8 cellular contexts compared by ENCODE assay signal in the genomic region with DNA sequence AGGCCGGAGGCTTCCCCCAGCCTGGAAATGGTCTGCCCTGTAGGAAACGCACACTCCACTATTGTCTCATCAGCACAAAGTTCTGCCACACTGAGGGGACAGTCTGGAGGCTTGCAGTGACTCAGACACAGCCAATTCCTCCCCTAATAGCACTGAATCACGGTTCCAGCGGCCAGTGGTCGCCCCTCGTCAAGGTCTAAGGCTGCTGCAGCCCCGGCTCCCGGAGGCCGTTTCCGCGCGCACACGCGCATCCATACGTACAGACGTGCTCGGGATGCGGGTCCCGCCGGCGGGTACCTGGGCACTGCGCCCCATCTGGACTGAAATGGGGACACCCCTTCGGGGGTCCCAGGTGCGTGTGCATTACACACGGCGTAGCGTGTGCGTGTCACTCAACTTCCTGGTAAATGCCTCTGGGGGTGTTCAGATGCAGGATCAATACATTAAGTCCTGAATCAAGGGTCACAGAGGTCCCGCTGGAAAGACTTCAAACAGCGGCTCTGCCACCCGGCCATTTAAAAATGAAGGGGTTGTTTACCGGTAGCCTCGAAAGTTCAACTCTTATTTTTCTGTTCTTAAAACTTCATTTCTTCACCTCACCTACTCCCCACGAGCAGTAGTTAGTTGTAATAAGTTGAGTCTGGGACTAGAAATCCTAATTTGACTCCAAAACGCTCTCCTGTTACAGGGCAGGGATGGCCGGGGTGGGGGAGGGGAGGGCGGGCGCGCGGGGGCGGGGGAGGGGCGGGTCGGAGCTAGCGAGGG. TPM values are rescaled to one million over a fixed set of nuclear protein-coding genes. Genes with fewer than 3 reads are reported as not detected.
DNase-seq lines count a peak whose midpoint lies in the region; ATAC-seq, FAIRE-seq and TF ChIP-seq lines count a peak whose summit lies in the region.

No MANE protein-coding gene starts in this region.

- no CpG with 5 or more reads among the region's 44 CpGs for WGBS in H9 (ENCODE audit: extremely low coverage, insufficient read length, low lambda C conversion rate)

- H3K18ac ChIP-seq in H9 (ENCODE audit: insufficient read length, low read depth, low read length): peak overlapping the region; percentile 97

- no peak overlapping the region for H3K27ac ChIP-seq in H9 (ENCODE audit: insufficient read length, low read depth, low read length)
- peak overlapping the region; percentile 51 to 67 for H3K27ac ChIP-seq in kidney (ENCODE audit: low read depth in 2 of 2, low read length in 2 of 2)

- peak overlapping the region; percentile 83 for H3K4me3 Mint-ChIP-seq in Caco-2 (ENCODE audit: unreplicated experiment)
- peak overlapping the region; percentile 86 to 96 for H3K4me3 Mint-ChIP-seq in H9
- peak overlapping the region; percentile 73 for H3K4me3 Mint-ChIP-seq in MCF 10A (ENCODE audit: unreplicated experiment)

- peak overlapping the region; percentile 63 for H3K4me3 ChIP-seq in Caco-2 (ENCODE audit: low read depth, low read length)
- H3K4me3 ChIP-seq in kidney (ENCODE audit: low read length in 2 of 2): peak overlapping the region; percentile 77 to 88

- peak overlapping the region; percentile 79 for H2BK120ac ChIP-seq in H9 (ENCODE audit: low read depth, low read length, poor library complexity, severe bottlenecking)

- H3K79me1 ChIP-seq in H9 (ENCODE audit: insufficient read depth, low read depth, low read length, poor library complexity, severe bottlenecking): no peaks in the 10 kb centered on the region

- TF ChIP-seq CTCF in Caco-2 (IDR thresholded peaks at IDR 0.05; ENCODE audit: insufficient read depth in 1 of 2, low read depth in 1 of 2, low read length in 1 of 2, severe bottlenecking in 1 of 2, unreplicated experiment in 1 of 2) (no peak), H9 (conservative IDR thresholded peaks at IDR 0.05) (no peak; the same call in 2 of the 3 replicates), MCF 10A (IDR thresholded peaks at IDR 0.05; ENCODE audit: unreplicated experiment) (no peak), kidney (IDR thresholded peaks at IDR 0.05; ENCODE audit: borderline replicate concordance, extremely low read depth, insufficient read depth) (no peak), GM10248 (IDR thresholded peaks at IDR 0.05; ENCODE audit: control extremely low read depth, extremely low read depth, low read depth, missing control alignments) (no peak)

- H3K56ac ChIP-seq in H9 (ENCODE audit: insufficient read length, low read depth, low read length): no peak overlapping the region

- no peaks in the 10 kb centered on the region for H3K9me3 Mint-ChIP-seq in Caco-2 (ENCODE audit: unreplicated experiment)
- H3K9me3 Mint-ChIP-seq in H9: peaks cover 0 to 2% of the 10 kb centered on the region in 2 experiments; a peak in 2 of 5 replicates
- no peaks in the 10 kb centered on the region for H3K9me3 Mint-ChIP-seq in MCF 10A (ENCODE audit: unreplicated experiment)

- peak overlapping the region; percentile 93 for H3K4me2 ChIP-seq in H9 (ENCODE audit: insufficient read depth, insufficient read length, low read length)

- intact Hi-C loops in Caco-2 (cut with micrococcal nuclease; ENCODE audit: unreplicated experiment): loop anchor here (2.0 kb wide), 1 partner anchor 69 kb away; no protein-coding TSS in a partner anchor
- intact Hi-C loops in MCF 10A (cut with micrococcal nuclease): no loop called here
- intact Hi-C loops in kidney (cut with DNase I): no loop called here

- no peak overlapping the region for H2AK5ac ChIP-seq in H9 (ENCODE audit: insufficient read length, low read length)

- no peak overlapping the region for H4K5ac ChIP-seq in H9 (ENCODE audit: insufficient read length, low read depth, low read length)

- no peaks in the 10 kb centered on the region for H3K4me1 Mint-ChIP-seq in Caco-2 (ENCODE audit: low read depth, unreplicated experiment)
- peaks cover 19 to 29% of the 10 kb centered on the region in 2 experiments for H3K4me1 Mint-ChIP-seq in H9
- peaks cover 3% of the 10 kb centered on the region for H3K4me1 Mint-ChIP-seq in MCF 10A (ENCODE audit: insufficient read depth, unreplicated experiment)

- POLR2A ChIA-PET in Caco-2 (lab: Charles Lee): no interaction called here
- POLR2A ChIA-PET in MCF 10A (lab: Yijun Ruan, JAX): interaction anchor here (1.2 to 3.9 kb wide), 4 partner anchors 46 to 125 kb away, joined by 4 to 62 read pairs (median 7); no protein-coding TSS in a partner anchor
- POLR2A ChIA-PET in GM10248 (lab: Yijun Ruan, JAX): no interaction called here

- H4K20me1 ChIP-seq in H9 (ENCODE audit: control insufficient read depth, insufficient read depth, insufficient read length): no peaks in the 10 kb centered on the region

- H3K9ac ChIP-seq in H9 (ENCODE audit: extremely low read depth, insufficient read length, low read length): peak overlapping the region; percentile 64
- peak overlapping the region; percentile 48 to 91 for H3K9ac ChIP-seq in kidney (ENCODE audit: low read length in 2 of 2)

- H3K79me2 ChIP-seq in H9 (ENCODE audit: insufficient read depth, low read length): no peaks in the 10 kb centered on the region

- FAIRE-seq in kidney (lab: Jason Lieb, UNC): no peak

- H2AFZ ChIP-seq in H9 (ENCODE audit: low read length): no peak overlapping the region

- H3K36me3 ChIP-seq in Caco-2 (ENCODE audit: control insufficient read depth, insufficient read depth, low read length) (no peaks in the 10 kb centered on the region), kidney (ENCODE audit: control insufficient read depth in 1 of 2, insufficient read depth in 2 of 2, low read length in 2 of 2) (no peaks in the 10 kb centered on the region)

- H4K91ac ChIP-seq in H9 (ENCODE audit: insufficient read length, low read depth, low read length): no peak overlapping the region

- no peak overlapping the region; the same call in 1 of the 2 replicates for H3K4ac ChIP-seq in H9 (ENCODE audit: low read depth, low read length)

- H3K23me2 ChIP-seq in H9 (ENCODE audit: insufficient read length, low read depth, low read length, poor library complexity, severe bottlenecking): peaks cover 35% of the 10 kb centered on the region

- peak overlapping the region; percentile 89 for H3K14ac ChIP-seq in H9 (ENCODE audit: insufficient read depth, low read length)

- H3K27me3 ChIP-seq in Caco-2 (replicated peaks; ENCODE audit: control insufficient read depth, insufficient read depth, low read length) (no peaks in the 10 kb centered on the region), H9 (ENCODE audit: insufficient read depth, low read length) (peaks cover 9% of the 10 kb centered on the region)

- H3K36me3 Mint-ChIP-seq in Caco-2 (ENCODE audit: insufficient read depth, unreplicated experiment) (no peaks in the 10 kb centered on the region), H9 (ENCODE audit: insufficient read depth in 1 of 3, low read depth in 3 of 3) (no peaks in the 10 kb centered on the region), MCF 10A (ENCODE audit: insufficient read depth, unreplicated experiment) (no peaks in the 10 kb centered on the region)

- no peaks in the 10 kb centered on the region for H3K4me1 ChIP-seq in Caco-2
- H3K4me1 ChIP-seq in H9 (ENCODE audit: insufficient read depth, low read length): no peaks in the 10 kb centered on the region
- peaks cover 3 to 9% of the 10 kb centered on the region in 2 donors for H3K4me1 ChIP-seq in kidney (ENCODE audit: control insufficient read depth in 1 of 2, insufficient read depth in 1 of 2, low read depth in 1 of 2, low read length in 2 of 2)

- H3K27me3 Mint-ChIP-seq in Caco-2 (ENCODE audit: insufficient read depth, unreplicated experiment) (no peaks in the 10 kb centered on the region), H9 (ENCODE audit: low read depth) (peaks cover 58% of the 10 kb centered on the region), MCF 10A (ENCODE audit: insufficient read depth, unreplicated experiment) (no peaks in the 10 kb centered on the region)

- no peak overlapping the region for H4K8ac ChIP-seq in H9 (replicated peaks; ENCODE audit: insufficient read length, low read depth, low read length)

- no peak overlapping the region for H3K23ac ChIP-seq in H9 (ENCODE audit: insufficient read length, low read depth, low read length)

- DNase-seq in Caco-2: peak in 1 of 2 experiments; percentile 12
- DNase-seq in H9: peak; percentile 70
- DNase-seq in NCI-H774 (lab: John Stamatoyannopoulos, UW): peak; percentile 29
- DNase-seq in MCF 10A (ENCODE audit: unreplicated experiment): peak; percentile 53
- DNase-seq in kidney: no peak
- DNase-seq in stimulated activated CD4-positive, alpha-beta T cell treated with anti-CD3 and anti-CD28 coated beads, Interleukin-1b, Interleukin-23, amount 100 ng/mL, for 48 hours: peak; percentile 14
- no peak for DNase-seq in GM10248 (ENCODE audit: extremely low spot score)

- H3K27ac Mint-ChIP-seq in Caco-2 (ENCODE audit: unreplicated experiment) (peak overlapping the region; percentile 88), H9 (peak overlapping the region; percentile 61 to 88 (median 65); a peak in 4 of 7 replicates), MCF 10A (ENCODE audit: low read depth, unreplicated experiment) (peak overlapping the region; percentile 75)

- no peak for ATAC-seq in GM19324 (IDR thresholded peaks at IDR 0.05; ENCODE audit: low FRiP score, unreplicated experiment)

- no peak overlapping the region for H2BK15ac ChIP-seq in H9 (ENCODE audit: low read depth, low read length)

- CTCF ChIA-PET in Caco-2 (lab: Charles Lee): no interaction called here
- CTCF ChIA-PET in MCF 10A (lab: Yijun Ruan, JAX): no interaction called here
- CTCF ChIA-PET in GM10248 (lab: Yijun Ruan, JAX): no interaction called here

- no peak overlapping the region for H2BK20ac ChIP-seq in H9 (ENCODE audit: low read depth, low read length, poor library complexity, severe bottlenecking)

- H2BK5ac ChIP-seq in H9 (ENCODE audit: insufficient read length, low read length): no peak overlapping the region

- H3K9me3 ChIP-seq in Caco-2 (no peaks in the 10 kb centered on the region), H9 (ENCODE audit: control insufficient read depth, low read depth, low read length) (no peaks in the 10 kb centered on the region), kidney (ENCODE audit: control insufficient read depth in 1 of 2, low read length in 2 of 2) (no peaks in the 10 kb centered on the region)

- no peak overlapping the region for H3T11ph ChIP-seq in H9 (ENCODE audit: low read length)

- BruUV-seq in Caco-2 (replicated peaks; lab: Mats Ljungman, UMichigan): no TSS peak
- no TSS peak for BruUV-seq in MCF 10A (replicated peaks; lab: Mats Ljungman, UMichigan)

- H2BK12ac ChIP-seq in H9 (ENCODE audit: insufficient read length, low read depth, low read length): no peak overlapping the region

RNA-seq across cellular contexts. Expression of a gene that starts 0.6 kb away (rescaled TPM):
- 14.3 and 25.5 TPM in 2 replicates for total RNA-seq in Caco-2 (2022)
- total RNA-seq in H9 (2021): 22.6 and 22.7 TPM in 2 replicates
- total RNA-seq in MCF 10A (2022): 28.3 and 40.1 TPM in 2 replicates
- 28.7 TPM for total RNA-seq in kidney
- polyA plus RNA-seq in kidney (ENCODE audit: insufficient read depth, low read depth, low replicate concordance): 6.7 TPM

Comparison
In these comparisons a context has a peak if more than half of its experiments do, and no peak if none do; other contexts are left out.
1. DNase-seq: peak in H9 (single experiment), NCI-H774 (single experiment), MCF 10A (single experiment) and stimulated activated CD4-positive, alpha-beta T cell treated with anti-CD3 and anti-CD28 coated beads, Interleukin-1b, Interleukin-23, amount 100 ng/mL, for 48 hours (single experiment); none in kidney (single experiment) and GM10248 (single experiment).
2. Peak in every context shown above with its lines, with median percentiles within 50 percentile points of each other: H3K27ac Mint-ChIP-seq and H3K4me3 Mint-ChIP-seq.